Comparison of ENCODE assay signal across 1 cellular context in the genomic region with DNA sequence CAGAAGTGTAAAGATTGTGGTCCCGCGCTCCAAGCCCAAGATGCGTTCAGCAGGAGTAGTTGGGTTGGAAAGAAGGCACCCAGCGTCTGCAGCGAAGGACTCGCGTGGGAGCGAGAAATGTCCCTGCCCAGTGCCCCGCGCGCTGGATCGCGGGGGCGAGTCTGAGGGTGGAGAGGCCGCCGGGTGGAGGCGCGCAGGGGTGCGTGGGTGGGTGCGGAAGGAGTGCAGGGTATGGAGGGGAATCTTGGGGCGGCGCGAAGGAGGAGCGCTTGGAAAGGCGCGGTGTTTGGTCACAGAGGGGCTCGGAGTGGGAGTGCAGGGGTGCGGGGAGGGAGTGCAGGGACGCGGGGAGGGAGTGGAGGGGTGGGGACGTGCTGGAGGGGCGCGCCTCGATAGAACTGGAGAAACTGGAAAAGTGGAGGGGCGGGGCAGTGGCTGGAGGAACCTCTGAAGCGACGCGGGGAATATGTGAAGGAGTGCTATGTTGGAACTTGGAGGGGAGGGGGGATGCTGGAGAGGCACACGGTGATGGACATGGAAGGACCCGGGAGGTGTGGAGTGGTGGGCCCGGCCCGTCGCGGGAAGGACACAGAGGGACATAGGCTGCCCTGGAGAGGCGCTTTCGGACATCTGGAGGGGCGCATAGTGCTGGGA.
TF ChIP-seq lines count a peak whose summit lies in the region.

No MANE protein-coding gene starts in this region.

TF ChIP-seq in neural cell, 6 proteins besides CTCF, POLR2A, EP300 and RAD21 (continued from another document):
- TF ChIP-seq, protein P1, sequence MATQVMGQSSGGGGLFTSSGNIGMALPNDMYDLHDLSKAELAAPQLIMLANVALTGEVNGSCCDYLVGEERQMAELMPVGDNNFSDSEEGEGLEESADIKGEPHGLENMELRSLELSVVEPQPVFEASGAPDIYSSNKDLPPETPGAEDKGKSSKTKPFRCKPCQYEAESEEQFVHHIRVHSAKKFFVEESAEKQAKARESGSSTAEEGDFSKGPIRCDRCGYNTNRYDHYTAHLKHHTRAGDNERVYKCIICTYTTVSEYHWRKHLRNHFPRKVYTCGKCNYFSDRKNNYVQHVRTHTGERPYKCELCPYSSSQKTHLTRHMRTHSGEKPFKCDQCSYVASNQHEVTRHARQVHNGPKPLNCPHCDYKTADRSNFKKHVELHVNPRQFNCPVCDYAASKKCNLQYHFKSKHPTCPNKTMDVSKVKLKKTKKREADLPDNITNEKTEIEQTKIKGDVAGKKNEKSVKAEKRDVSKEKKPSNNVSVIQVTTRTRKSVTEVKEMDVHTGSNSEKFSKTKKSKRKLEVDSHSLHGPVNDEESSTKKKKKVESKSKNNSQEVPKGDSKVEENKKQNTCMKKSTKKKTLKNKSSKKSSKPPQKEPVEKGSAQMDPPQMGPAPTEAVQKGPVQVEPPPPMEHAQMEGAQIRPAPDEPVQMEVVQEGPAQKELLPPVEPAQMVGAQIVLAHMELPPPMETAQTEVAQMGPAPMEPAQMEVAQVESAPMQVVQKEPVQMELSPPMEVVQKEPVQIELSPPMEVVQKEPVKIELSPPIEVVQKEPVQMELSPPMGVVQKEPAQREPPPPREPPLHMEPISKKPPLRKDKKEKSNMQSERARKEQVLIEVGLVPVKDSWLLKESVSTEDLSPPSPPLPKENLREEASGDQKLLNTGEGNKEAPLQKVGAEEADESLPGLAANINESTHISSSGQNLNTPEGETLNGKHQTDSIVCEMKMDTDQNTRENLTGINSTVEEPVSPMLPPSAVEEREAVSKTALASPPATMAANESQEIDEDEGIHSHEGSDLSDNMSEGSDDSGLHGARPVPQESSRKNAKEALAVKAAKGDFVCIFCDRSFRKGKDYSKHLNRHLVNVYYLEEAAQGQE (IDR thresholded peaks at IDR 0.05; ENCODE audit: borderline replicate concordance) = no peak
- TF ChIP-seq EZH2 (IDR thresholded peaks at IDR 0.05; ENCODE audit: borderline replicate concordance, insufficient read depth, low read length, poor library complexity, severe bottlenecking) (no peak), SMC3 (conservative IDR thresholded peaks at IDR 0.05; ENCODE audit: poor library complexity) (no peak), MXI1 (conservative IDR thresholded peaks at IDR 0.05; ENCODE audit: poor library complexity, severe bottlenecking) (no peak), TAF1 (IDR thresholded peaks at IDR 0.05; ENCODE audit: low read depth) (no peak)
